ENCODE assay signal across 9 cellular contexts in the genomic region with DNA sequence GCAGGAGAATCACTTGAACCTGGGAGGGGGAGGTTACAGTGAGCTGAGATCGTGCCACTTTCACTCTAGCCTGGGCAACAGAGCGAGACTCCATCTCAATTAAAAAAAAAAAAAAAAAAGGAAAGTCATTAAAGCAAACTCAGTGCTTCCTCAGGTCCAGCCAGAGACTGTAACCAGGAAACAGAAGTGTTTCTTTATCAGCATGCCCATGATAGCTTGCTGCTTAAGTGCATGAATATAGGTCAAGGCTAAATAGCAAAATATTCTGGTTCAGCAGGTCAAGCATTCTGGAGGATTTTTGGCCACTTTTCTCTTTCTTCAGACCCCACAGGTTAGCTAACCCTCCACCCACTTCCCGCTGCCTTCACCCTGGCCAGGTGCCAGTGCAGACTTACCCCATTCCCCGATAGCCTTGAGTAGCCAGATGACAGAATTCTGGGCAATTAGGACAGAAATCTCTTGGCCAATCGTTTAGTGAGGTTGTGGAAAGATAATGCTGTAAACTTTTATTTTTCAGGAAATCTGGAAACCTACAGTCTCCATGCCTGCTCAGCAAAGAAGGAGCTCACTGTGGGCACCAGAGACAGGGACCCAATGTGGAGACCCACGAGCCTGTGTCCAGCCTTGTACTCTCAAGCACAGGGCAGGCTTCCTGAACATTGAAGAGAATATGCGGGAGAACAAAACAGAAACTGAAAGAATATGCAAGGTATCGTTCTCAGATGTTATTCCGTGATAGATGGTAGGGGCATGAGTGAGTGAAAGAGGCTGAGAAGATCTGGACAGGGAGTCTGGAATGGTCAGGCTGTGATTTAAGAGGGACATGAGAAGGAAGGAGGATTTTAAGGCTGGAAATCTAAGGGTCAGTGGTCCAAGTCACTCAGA. TPM values are rescaled to one million over a fixed set of nuclear protein-coding genes. Genes with fewer than 3 reads are reported as not detected.
DNase-seq lines count a peak whose midpoint lies in the region; ATAC-seq, FAIRE-seq and TF ChIP-seq lines count a peak whose summit lies in the region.
"Had no signal": no experiment of that assay in that cellular context is flagged by ENCODE, and none has a peak within 500 bp of the region (broad histone marks: within the 10 kb centered on the region; RNA-seq: fewer than 3 reads in every experiment).

No MANE protein-coding gene starts in this region.

- H3K36me3 ChIP-seq in adrenal gland (replicated peaks in 1 of 2): no peaks in the 10 kb centered on the region
- H3K36me3 ChIP-seq in small intestine (ENCODE audit: control insufficient read depth in 2 of 2, insufficient read depth in 2 of 2, low read length in 2 of 2): no peaks in the 10 kb centered on the region

- H3K9me3 ChIP-seq in adrenal gland (replicated peaks in 1 of 3) (no peaks in the 10 kb centered on the region), small intestine (ENCODE audit: control insufficient read depth, low read depth) (no peaks in the 10 kb centered on the region)

- H3K27ac ChIP-seq in adrenal gland (no peak overlapping the region), small intestine (ENCODE audit: low read depth in 1 of 2, low read length in 1 of 2) (peak overlapping the region in 1 of 2 donors; percentile 11)

- peaks cover 9% of the 10 kb centered on the region for H3K27me3 ChIP-seq in adrenal gland
- peaks cover 0 to 2% of the 10 kb centered on the region in 2 donors for H3K27me3 ChIP-seq in small intestine (ENCODE audit: control insufficient read depth in 2 of 2, insufficient read depth in 2 of 2, low read length in 2 of 2)

- TF ChIP-seq CTCF in adrenal gland (IDR thresholded peaks at IDR 0.05): no peak

- H3K36me3 Mint-ChIP-seq in activated CD4-positive, alpha-beta T cell treated with anti-CD3 and anti-CD28 coated beads, Interleukin-2, amount 10 ng/mL, durations not matched to agents 24 days and 14 days (ENCODE audit: low read depth): no peaks in the 10 kb centered on the region
- H3K36me3 Mint-ChIP-seq in activated CD4-positive, alpha-beta T cell treated with anti-CD3 and anti-CD28 coated beads, Interleukin-2, amount 10 ng/mL, durations not matched to agents 7 days and 5 days (ENCODE audit: low read depth): no peaks in the 10 kb centered on the region

- peak; percentile 64 for ATAC-seq in HG03097 (IDR thresholded peaks at IDR 0.05; ENCODE audit: low FRiP score, unreplicated experiment)

- POLR2A ChIA-PET in activated CD4-positive, alpha-beta T cell treated with anti-CD3 and anti-CD28 coated beads, Interleukin-2, amount 10 ng/mL, durations not matched to agents 7 days and 5 days (lab: Charles Lee): no interaction called here

- H3K4me1 Mint-ChIP-seq in activated CD4-positive, alpha-beta T cell treated with anti-CD3 and anti-CD28 coated beads, Interleukin-2, amount 10 ng/mL, durations not matched to agents 24 days and 14 days: peaks cover 15% of the 10 kb centered on the region
- H3K4me1 Mint-ChIP-seq in activated CD4-positive, alpha-beta T cell treated with anti-CD3 and anti-CD28 coated beads, Interleukin-2, amount 10 ng/mL, durations not matched to agents 7 days and 5 days: peaks cover 5% of the 10 kb centered on the region

- no peak for DNase-seq in activated CD4-positive, alpha-beta T cell treated with anti-CD3 and anti-CD28 coated beads, Interleukin-2, amount 10 ng/mL, durations not matched to agents 24 days and 14 days
- no peak for DNase-seq in activated CD4-positive, alpha-beta T cell treated with anti-CD3 and anti-CD28 coated beads, Interleukin-2, amount 10 ng/mL, durations not matched to agents 7 days and 5 days
- DNase-seq in adrenal gland (peak; percentile 8 to 60 (median 31)), small intestine (peak; percentile 38), medulla oblongata (ENCODE audit: extremely low spot score) (no peak), AML-193 (lab: John Stamatoyannopoulos, UW) (no peak), islet precursor cell (no peak)
- DNase-seq: activated CD4-positive, alpha-beta T cell treated with anti-CD3 and anti-CD28 coated beads, Interleukin-2, amount 50 U/mL, for 1 hour had no signal

- H3K27ac Mint-ChIP-seq in activated CD4-positive, alpha-beta T cell treated with anti-CD3 and anti-CD28 coated beads, Interleukin-2, amount 10 ng/mL, durations not matched to agents 24 days and 14 days: peak overlapping the region; percentile 1
- no peak overlapping the region for H3K27ac Mint-ChIP-seq in activated CD4-positive, alpha-beta T cell treated with anti-CD3 and anti-CD28 coated beads, Interleukin-2, amount 10 ng/mL, durations not matched to agents 7 days and 5 days

- intact Hi-C loops in activated CD4-positive, alpha-beta T cell treated with anti-CD3 and anti-CD28 coated beads, Interleukin-2, amount 10 ng/mL, durations not matched to agents 24 days and 14 days (cut with micrococcal nuclease): no loop called here
- intact Hi-C loops in adrenal gland (cut with DNase I): no loop called here

- 24 to 32% (median 29%) methylated on average over 9 of the region's 9 CpGs for WGBS in adrenal gland, 4 donors
- 7 to 26% (median 15%) methylated on average over 9 of the region's 9 CpGs for WGBS in small intestine, 3 donors

- TF ChIP-seq POLR2A in adrenal gland (IDR thresholded peaks at IDR 0.05): no peak

- no peaks in the 10 kb centered on the region for H3K9me3 Mint-ChIP-seq in activated CD4-positive, alpha-beta T cell treated with anti-CD3 and anti-CD28 coated beads, Interleukin-2, amount 10 ng/mL, durations not matched to agents 24 days and 14 days
- H3K9me3 Mint-ChIP-seq in activated CD4-positive, alpha-beta T cell treated with anti-CD3 and anti-CD28 coated beads, Interleukin-2, amount 10 ng/mL, durations not matched to agents 7 days and 5 days: no peaks in the 10 kb centered on the region

- H3K4me1 ChIP-seq in adrenal gland (replicated peaks in 1 of 2): no peaks in the 10 kb centered on the region
- peaks cover 0 to 2% of the 10 kb centered on the region in 2 donors for H3K4me1 ChIP-seq in small intestine (ENCODE audit: control insufficient read depth in 2 of 2, insufficient read depth in 1 of 2, low read depth in 1 of 2, low read length in 1 of 2)

- peak overlapping the region in 2 of 4 donors; percentile 34 to 45 for H3K4me3 ChIP-seq in adrenal gland
- H3K4me3 ChIP-seq in small intestine (ENCODE audit: low read depth in 1 of 2, low read length in 2 of 2): peak overlapping the region in 1 of 2 donors; percentile 46

- no peak for FAIRE-seq in small intestine (lab: Jason Lieb, UNC)

- H3K4me3 Mint-ChIP-seq in activated CD4-positive, alpha-beta T cell treated with anti-CD3 and anti-CD28 coated beads, Interleukin-2, amount 10 ng/mL, durations not matched to agents 24 days and 14 days: peak overlapping the region; percentile 78
- no peak overlapping the region for H3K4me3 Mint-ChIP-seq in activated CD4-positive, alpha-beta T cell treated with anti-CD3 and anti-CD28 coated beads, Interleukin-2, amount 10 ng/mL, durations not matched to agents 7 days and 5 days

- CTCF ChIA-PET in activated CD4-positive, alpha-beta T cell treated with anti-CD3 and anti-CD28 coated beads, Interleukin-2, amount 10 ng/mL, durations not matched to agents 7 days and 5 days (lab: Charles Lee): interaction anchor here (0.8 to 3.4 kb wide), 3 partner anchors 8 to 20 kb away, joined by 3 to 10 read pairs (median 3); no protein-coding TSS in a partner anchor

- H3K27me3 Mint-ChIP-seq in activated CD4-positive, alpha-beta T cell treated with anti-CD3 and anti-CD28 coated beads, Interleukin-2, amount 10 ng/mL, durations not matched to agents 24 days and 14 days: peaks cover 31% of the 10 kb centered on the region
- peaks cover 36% of the 10 kb centered on the region for H3K27me3 Mint-ChIP-seq in activated CD4-positive, alpha-beta T cell treated with anti-CD3 and anti-CD28 coated beads, Interleukin-2, amount 10 ng/mL, durations not matched to agents 7 days and 5 days

RNA-seq across cellular contexts. Expression of a gene that starts 4.2 kb away (rescaled TPM):
- not detected in 2 replicates for total RNA-seq in activated CD4-positive, alpha-beta T cell treated with anti-CD3 and anti-CD28 coated beads, Interleukin-2, amount 10 ng/mL, durations not matched to agents 24 days and 14 days
- not detected for total RNA-seq in activated CD4-positive, alpha-beta T cell treated with anti-CD3 and anti-CD28 coated beads, Interleukin-2, amount 10 ng/mL, durations not matched to agents 7 days and 5 days
- total RNA-seq in adrenal gland: 1 to 10 TPM in 2 of 8 donors, under 1 TPM in 2, not detected in 4; 0.13 to 1.7 (median 0.64) TPM
- polyA plus RNA-seq in adrenal gland (1 to 10 TPM in 1 of 3 donors, under 1 TPM in 2; 0.08 to 1.6 (median 0.13) TPM), small intestine (under 1 TPM in 1 of 3 donors, not detected in 2; 0.42 TPM)

Comparison
In these comparisons a context has a peak if more than half of its experiments do, and no peak if none do; other contexts are left out.
1. DNase-seq: peak in adrenal gland (7 of 7) and small intestine (single experiment); none in activated CD4-positive, alpha-beta T cell treated with anti-CD3 and anti-CD28 coated beads, Interleukin-2, amount 10 ng/mL, durations not matched to agents 24 days and 14 days (single experiment), activated CD4-positive, alpha-beta T cell treated with anti-CD3 and anti-CD28 coated beads, Interleukin-2, amount 10 ng/mL, durations not matched to agents 7 days and 5 days (single experiment), medulla oblongata (single experiment), AML-193 (0 of 2) and islet precursor cell (single experiment).